ENCODE assay signal across 1 cellular context in genomic region chr2:202714971-202715935, GRCh38.
DNase-seq lines count a peak whose midpoint lies in the region; ATAC-seq lines count a peak whose summit lies in the region.
"Not testable (repeated sequence)": the region's sequence is repeated elsewhere in the genome, so short reads cannot be mapped to it uniquely, and the experiment has no call there.

No MANE protein-coding gene starts in this region.

- H3K4me1 Mint-ChIP-seq in memory B cell = peaks cover 26% of the 10 kb centered on the region

- peaks cover 14% of the 10 kb centered on the region for H3K9me3 Mint-ChIP-seq in memory B cell

- not testable (repeated sequence) for ATAC-seq in memory B cell (ENCODE audit: low read depth)

- not testable (repeated sequence) for H3K4me3 Mint-ChIP-seq in memory B cell

- H3K27me3 Mint-ChIP-seq in memory B cell = not testable (repeated sequence)

- H3K27ac Mint-ChIP-seq in memory B cell = peak overlapping the region; percentile 79

- peaks cover 27% of the 10 kb centered on the region for H3K36me3 Mint-ChIP-seq in memory B cell

- not testable (repeated sequence) for DNase-seq in memory B cell (ENCODE audit: low spot score in 2 of 2)
